ENCODE assay signal across 1 cellular context in genomic region chr21:33947451-33948095, GRCh38.
TF ChIP-seq lines count a peak whose summit lies in the region.

No MANE protein-coding gene starts in this region.

TF ChIP-seq in Ishikawa, 13 proteins besides CTCF, POLR2A, EP300 and RAD21 (continued from another document):
- TF ChIP-seq USF1 (IDR thresholded peaks at IDR 0.05) (peak; percentile 81), NFIC (IDR thresholded peaks at IDR 0.05) (peak; percentile 30; the same call in 1 of the 2 replicates), CEBPB (IDR thresholded peaks at IDR 0.05) (0 out of 2 replicates have a peak, but pooled peaks have one; percentile 8), TCF12 (IDR thresholded peaks at IDR 0.05; ENCODE audit: low read depth) (peak; percentile 74), EGR1 (IDR thresholded peaks at IDR 0.05) (no peak)
